19 cellular contexts compared by ENCODE assay signal in genomic region chr22:48750826-48751440, GRCh38.
DNase-seq lines count a peak whose midpoint lies in the region; ATAC-seq, FAIRE-seq and TF ChIP-seq lines count a peak whose summit lies in the region.
"Had no signal": no experiment of that assay in that cellular context is flagged by ENCODE, and none has a peak within 500 bp of the region (broad histone marks: within the 10 kb centered on the region; RNA-seq: fewer than 3 reads in every experiment).

No MANE protein-coding gene starts in this region.

- no peak for ATAC-seq in natural killer cell treated with Interleukin-12 subunit alpha and Interleukin-12 subunit beta and Interleukin-15 and Interleukin-18, amount 100 ng/mL, for 72 hours
- ATAC-seq in natural killer cell (no peak), lung (ENCODE audit: insufficient read depth, low FRiP score) (no peak), GM19397 (IDR thresholded peaks at IDR 0.05; ENCODE audit: unreplicated experiment) (no peak)
- ATAC-seq: GM12878, GM23338 had no signal

- no peaks in the 10 kb centered on the region for H3K27me3 Mint-ChIP-seq in activated CD4-positive, alpha-beta memory T cell treated with anti-CD3 and anti-CD28 coated beads, Interleukin-2, amount 10 ng/mL, durations not matched to agents 7 days and 5 days
- H3K27me3 Mint-ChIP-seq in activated CD4-positive, alpha-beta memory T cell treated with anti-CD3 and anti-CD28 coated beads for 36 hours = peaks cover 6% of the 10 kb centered on the region
- no peaks in the 10 kb centered on the region for H3K27me3 Mint-ChIP-seq in natural killer cell treated with Interleukin-12 subunit alpha and Interleukin-12 subunit beta and Interleukin-15 and Interleukin-18, amount 100 ng/mL, for 72 hours
- H3K27me3 Mint-ChIP-seq in natural killer cell (ENCODE audit: low read depth in 2 of 2) = no peaks in the 10 kb centered on the region
- H3K27me3 Mint-ChIP-seq: CD4-positive, CD25-positive, alpha-beta regulatory T cell had no signal

- TF ChIP-seq POLR2A in vagina (IDR thresholded peaks at IDR 0.05) = no peak

- WGBS in lung, 2 donors = 96 to 97% methylated on average over 46 of the region's 46 CpGs

- POLR2A ChIA-PET in activated CD4-positive, alpha-beta memory T cell treated with anti-CD3 and anti-CD28 coated beads, Interleukin-2, amount 10 ng/mL, durations not matched to agents 7 days and 5 days (lab: Charles Lee) = no interaction called here
- POLR2A ChIA-PET in activated CD4-positive, alpha-beta memory T cell treated with anti-CD3 and anti-CD28 coated beads for 36 hours (lab: Charles Lee) = no interaction called here

- peaks cover 4% of the 10 kb centered on the region for H3K9me3 Mint-ChIP-seq in activated CD4-positive, alpha-beta memory T cell treated with anti-CD3 and anti-CD28 coated beads, Interleukin-2, amount 10 ng/mL, durations not matched to agents 7 days and 5 days
- no peaks in the 10 kb centered on the region for H3K9me3 Mint-ChIP-seq in activated CD4-positive, alpha-beta memory T cell treated with anti-CD3 and anti-CD28 coated beads for 36 hours
- no peaks in the 10 kb centered on the region for H3K9me3 Mint-ChIP-seq in natural killer cell treated with Interleukin-12 subunit alpha and Interleukin-12 subunit beta and Interleukin-15 and Interleukin-18, amount 100 ng/mL, for 72 hours
- H3K9me3 Mint-ChIP-seq in natural killer cell = no peaks in the 10 kb centered on the region
- H3K9me3 Mint-ChIP-seq: GM23338 had no signal

- no peak overlapping the region for H3K4me3 Mint-ChIP-seq in activated CD4-positive, alpha-beta memory T cell treated with anti-CD3 and anti-CD28 coated beads, Interleukin-2, amount 10 ng/mL, durations not matched to agents 7 days and 5 days
- H3K4me3 Mint-ChIP-seq in activated CD4-positive, alpha-beta memory T cell treated with anti-CD3 and anti-CD28 coated beads for 36 hours = no peak overlapping the region
- no peak overlapping the region for H3K4me3 Mint-ChIP-seq in natural killer cell treated with Interleukin-12 subunit alpha and Interleukin-12 subunit beta and Interleukin-15 and Interleukin-18, amount 100 ng/mL, for 72 hours
- no peak overlapping the region for H3K4me3 Mint-ChIP-seq in natural killer cell
- H3K4me3 Mint-ChIP-seq: B cell; CD4-positive, CD25-positive, alpha-beta regulatory T cell; GM23338 had no signal

- H3K27ac Mint-ChIP-seq in activated CD4-positive, alpha-beta memory T cell treated with anti-CD3 and anti-CD28 coated beads, Interleukin-2, amount 10 ng/mL, durations not matched to agents 7 days and 5 days = no peak overlapping the region
- H3K27ac Mint-ChIP-seq in activated CD4-positive, alpha-beta memory T cell treated with anti-CD3 and anti-CD28 coated beads for 36 hours = no peak overlapping the region
- H3K27ac Mint-ChIP-seq in natural killer cell treated with Interleukin-12 subunit alpha and Interleukin-12 subunit beta and Interleukin-15 and Interleukin-18, amount 100 ng/mL, for 72 hours = no peak overlapping the region
- no peak overlapping the region for H3K27ac Mint-ChIP-seq in natural killer cell
- H3K27ac Mint-ChIP-seq: B cell; CD4-positive, CD25-positive, alpha-beta regulatory T cell; GM23338 had no signal

- H3K27me3 ChIP-seq in lung (ENCODE audit: control insufficient read depth, insufficient read depth) (no peaks in the 10 kb centered on the region), vagina (no peaks in the 10 kb centered on the region)

- intact Hi-C loops in activated CD4-positive, alpha-beta memory T cell treated with anti-CD3 and anti-CD28 coated beads for 36 hours (cut with micrococcal nuclease) = no loop called here
- intact Hi-C loops in natural killer cell (cut with micrococcal nuclease) (no loop called here), vagina (cut with DNase I) (no loop called here)

- FAIRE-seq in urothelium cell line (lab: Jason Lieb, UNC) = no peak
- FAIRE-seq: GM12878 had no signal

- peaks cover 0 to under 1% of the 10 kb centered on the region in 2 donors for H3K9me3 ChIP-seq in lung (ENCODE audit: control insufficient read depth in 2 of 2, insufficient read depth in 1 of 2, low read length in 1 of 2)
- no peaks in the 10 kb centered on the region for H3K9me3 ChIP-seq in vagina

- TF ChIP-seq CTCF in natural killer cell (IDR thresholded peaks at IDR 0.05) (no peak), lung (IDR thresholded peaks at IDR 0.05; ENCODE audit: control extremely low read depth, extremely low read depth) (no peak), vagina (IDR thresholded peaks at IDR 0.05) (no peak)

- peak; percentile 12 for DNase-seq in activated CD4-positive, alpha-beta memory T cell treated with anti-CD3 and anti-CD28 coated beads, Interleukin-2, amount 10 ng/mL, durations not matched to agents 7 days and 5 days
- no peak for DNase-seq in activated CD4-positive, alpha-beta memory T cell treated with anti-CD3 and anti-CD28 coated beads for 36 hours
- peak; percentile 41 for DNase-seq in natural killer cell treated with Interleukin-12 subunit alpha and Interleukin-12 subunit beta and Interleukin-15 and Interleukin-18, amount 100 ng/mL, for 72 hours (ENCODE audit: low spot score)
- no peak for DNase-seq in natural killer cell
- DNase-seq in lung (ENCODE audit: low spot score) = peak; percentile 24
- DNase-seq in vagina (ENCODE audit: extremely low spot score in 2 of 2) = peak; percentile 49 to 70
- DNase-seq in urothelium cell line (ENCODE audit: low spot score) = no peak
- DNase-seq: Calu3; CD4-positive, CD25-positive, alpha-beta regulatory T cell; KG1; NCI-H146; NCI-H2081; NCI-H748 treated with DMSO at 0.1 percent for 48 hours; RPMI8226 had no signal

- H3K36me3 Mint-ChIP-seq in activated CD4-positive, alpha-beta memory T cell treated with anti-CD3 and anti-CD28 coated beads, Interleukin-2, amount 10 ng/mL, durations not matched to agents 7 days and 5 days (ENCODE audit: low read depth) = no peaks in the 10 kb centered on the region
- no peaks in the 10 kb centered on the region for H3K36me3 Mint-ChIP-seq in activated CD4-positive, alpha-beta memory T cell treated with anti-CD3 and anti-CD28 coated beads for 36 hours
- H3K36me3 Mint-ChIP-seq in natural killer cell treated with Interleukin-12 subunit alpha and Interleukin-12 subunit beta and Interleukin-15 and Interleukin-18, amount 100 ng/mL, for 72 hours = no peaks in the 10 kb centered on the region
- H3K36me3 Mint-ChIP-seq in natural killer cell = no peaks in the 10 kb centered on the region
- H3K36me3 Mint-ChIP-seq: CD4-positive, CD25-positive, alpha-beta regulatory T cell had no signal

- H3K27ac ChIP-seq in lung (ENCODE audit: low read depth in 1 of 2, low read length in 1 of 2) (no peak overlapping the region), vagina (no peak overlapping the region)
- H3K27ac ChIP-seq: 22Rv1 had no signal

- no peaks in the 10 kb centered on the region for H3K36me3 ChIP-seq in lung (ENCODE audit: control insufficient read depth in 2 of 2, insufficient read depth in 2 of 2, low read length in 2 of 2)
- no peaks in the 10 kb centered on the region for H3K36me3 ChIP-seq in vagina

- H3K4me3 ChIP-seq in lung = no peak overlapping the region
- H3K4me3 ChIP-seq in vagina = no peak overlapping the region
- H3K4me3 ChIP-seq: GM12878, GM23338 had no signal

- H3K4me1 ChIP-seq in lung (ENCODE audit: control insufficient read depth in 2 of 2, insufficient read depth in 2 of 2, low read length in 2 of 2) (no peaks in the 10 kb centered on the region), vagina (no peaks in the 10 kb centered on the region)

- CTCF ChIA-PET in activated CD4-positive, alpha-beta memory T cell treated with anti-CD3 and anti-CD28 coated beads, Interleukin-2, amount 10 ng/mL, durations not matched to agents 7 days and 5 days (lab: Charles Lee) = no interaction called here
- CTCF ChIA-PET in activated CD4-positive, alpha-beta memory T cell treated with anti-CD3 and anti-CD28 coated beads for 36 hours (lab: Charles Lee) = no interaction called here

- H3K4me1 Mint-ChIP-seq in activated CD4-positive, alpha-beta memory T cell treated with anti-CD3 and anti-CD28 coated beads, Interleukin-2, amount 10 ng/mL, durations not matched to agents 7 days and 5 days = no peaks in the 10 kb centered on the region
- H3K4me1 Mint-ChIP-seq in activated CD4-positive, alpha-beta memory T cell treated with anti-CD3 and anti-CD28 coated beads for 36 hours (ENCODE audit: low read depth) = no peaks in the 10 kb centered on the region
- H3K4me1 Mint-ChIP-seq in natural killer cell treated with Interleukin-12 subunit alpha and Interleukin-12 subunit beta and Interleukin-15 and Interleukin-18, amount 100 ng/mL, for 72 hours (ENCODE audit: low read depth in 2 of 2) = no peaks in the 10 kb centered on the region
- H3K4me1 Mint-ChIP-seq in natural killer cell = no peaks in the 10 kb centered on the region
- H3K4me1 Mint-ChIP-seq: B cell; CD4-positive, CD25-positive, alpha-beta regulatory T cell; GM23338 had no signal

Comparison
In these comparisons a context has a peak if more than half of its experiments do, and no peak if none do; other contexts are left out.
1. DNase-seq: peak in activated CD4-positive, alpha-beta memory T cell treated with anti-CD3 and anti-CD28 coated beads, Interleukin-2, amount 10 ng/mL, durations not matched to agents 7 days and 5 days (single experiment), natural killer cell treated with Interleukin-12 subunit alpha and Interleukin-12 subunit beta and Interleukin-15 and Interleukin-18, amount 100 ng/mL, for 72 hours (single experiment), lung (single experiment) and vagina (2 of 2); none in activated CD4-positive, alpha-beta memory T cell treated with anti-CD3 and anti-CD28 coated beads for 36 hours (single experiment), natural killer cell (single experiment) and urothelium cell line (single experiment).